Comparison of ENCODE assay signal across 12 cellular contexts in the genomic region with DNA sequence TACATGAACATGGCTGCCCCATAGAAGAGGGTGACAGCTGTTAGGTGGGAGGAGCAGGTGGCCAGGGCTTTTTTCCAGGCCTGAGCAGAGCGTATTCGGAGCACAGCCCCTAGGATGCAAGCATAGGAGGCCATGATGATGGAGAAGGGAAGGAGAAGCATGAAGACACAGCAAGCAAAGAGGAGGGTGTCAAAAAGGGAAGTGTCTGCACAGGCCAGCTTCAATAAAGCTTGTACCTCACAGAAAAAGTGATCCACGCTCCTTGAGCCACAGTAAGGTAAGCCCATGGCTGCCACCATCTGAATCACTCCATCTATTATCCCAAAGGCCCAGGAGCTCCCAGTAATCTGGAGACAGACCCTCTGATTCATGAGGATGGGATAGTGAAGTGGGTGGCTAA. TPM values are rescaled to one million over a fixed set of nuclear protein-coding genes. Genes with fewer than 3 reads are reported as not detected.
"Had no signal": no experiment of that assay in that cellular context is flagged by ENCODE, and none has a peak within 500 bp of the region (broad histone marks: within the 10 kb centered on the region; RNA-seq: fewer than 3 reads in every experiment).

No MANE protein-coding gene starts in this region.

- H3K4me3 ChIP-seq: GM23248, HAP-1 had no signal

- H3K9ac ChIP-seq: GM23248 had no signal

- DNase-seq: GM23248, GOT3, H7, HFFc6, KG1 had no signal

- FAIRE-seq: HepG2 had no signal

- H3K4me1 ChIP-seq: HAP-1 had no signal

- H3K36me3 ChIP-seq: HAP-1 had no signal

- ATAC-seq: HCT116, HepG2 had no signal

- H3K27ac ChIP-seq: GM23248, HL-60 had no signal

- H3K9me3 ChIP-seq: HAP-1 had no signal

- H2AFZ ChIP-seq: GM23248 had no signal

RNA-seq across cellular contexts. Expression of gene OR2V1, which starts 6.4 kb away (rescaled TPM):
- total RNA-seq: GM23248, H4, H7, HepG2, HFFc6, HT1080 had no signal
- polyA plus RNA-seq: GM23248, HepG2, IgD-negative memory B cell had no signal

RNA-seq across cellular contexts. Expression of gene OR2V2, which starts 22.9 kb away (rescaled TPM):
- total RNA-seq: GM23248, H4, H7, HepG2, HFFc6, HT1080 had no signal
- polyA plus RNA-seq: GM23248, HepG2, IgD-negative memory B cell had no signal
